8 cellular contexts compared by ENCODE assay signal in the genomic region with DNA sequence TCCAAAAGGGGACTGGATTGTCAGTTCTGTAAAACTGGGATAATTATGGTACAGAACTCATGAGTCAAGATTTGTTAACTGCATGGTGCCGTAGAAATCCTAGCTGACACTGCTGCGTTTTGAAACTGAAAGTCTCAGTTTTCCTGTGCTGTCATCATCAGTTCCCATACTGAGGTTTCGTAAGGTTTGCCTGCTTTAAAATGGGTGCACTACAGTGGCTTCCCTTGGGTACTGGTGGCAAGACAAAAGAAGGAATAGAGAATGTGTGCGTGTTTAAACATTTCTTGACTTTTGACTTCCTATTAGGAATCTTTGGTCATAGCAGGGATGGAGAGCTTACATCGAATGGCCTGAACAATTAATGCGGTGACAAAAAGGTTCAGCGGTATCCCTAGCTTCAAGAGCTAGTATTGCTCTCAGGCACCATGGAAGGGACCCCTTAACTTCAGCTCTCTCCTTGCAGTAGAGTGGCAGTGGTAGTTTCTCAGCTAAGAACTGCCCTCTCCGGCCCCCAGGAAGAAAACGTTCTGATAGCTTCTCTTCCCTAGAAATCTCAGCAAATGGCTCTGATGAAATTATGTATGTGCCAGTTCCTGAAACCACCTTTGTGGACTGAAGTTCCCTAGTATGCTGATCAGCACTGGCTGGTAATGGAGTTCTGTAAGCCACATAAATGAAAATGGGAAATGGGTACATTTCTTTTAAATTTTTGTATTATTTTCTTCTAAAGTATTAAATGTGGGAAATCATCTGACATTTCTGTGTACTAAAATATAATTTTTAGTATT. TPM values are rescaled to one million over a fixed set of nuclear protein-coding genes. Genes with fewer than 3 reads are reported as not detected.
DNase-seq lines count a peak whose midpoint lies in the region; ATAC-seq and TF ChIP-seq lines count a peak whose summit lies in the region.

No MANE protein-coding gene starts in this region.

- H3K27ac Mint-ChIP-seq in glutamatergic neuron (ENCODE audit: unreplicated experiment): no peak overlapping the region

- DNase-seq in AG20443 (ENCODE audit: low spot score) (peak; percentile 70), fibroblast of mammary gland (ENCODE audit: low read depth) (peak; percentile 76), cerebellum (ENCODE audit: low spot score) (no peak), NK-92 (lab: John Stamatoyannopoulos, UW; ENCODE audit: unreplicated experiment) (no peak), glutamatergic neuron (no peak), KG1 (lab: John Stamatoyannopoulos, UW) (no peak)

- no peak overlapping the region for H3K4me3 ChIP-seq in fibroblast of mammary gland (ENCODE audit: control insufficient read depth, low read depth, low read length)

- H3K9me3 Mint-ChIP-seq in glutamatergic neuron (ENCODE audit: unreplicated experiment): peaks cover 2% of the 10 kb centered on the region

- peak; percentile 78 for ATAC-seq in GM19372 (IDR thresholded peaks at IDR 0.05; ENCODE audit: low read depth, unreplicated experiment)
- peak; percentile 77 for ATAC-seq in HG03457 (IDR thresholded peaks at IDR 0.05; ENCODE audit: unreplicated experiment)

- TF ChIP-seq CTCF in fibroblast of mammary gland (conservative IDR thresholded peaks at IDR 0.05; ENCODE audit: control insufficient read depth, insufficient read depth, low read depth, low read length): no peak
- no peak for TF ChIP-seq CTCF in glutamatergic neuron (IDR thresholded peaks at IDR 0.05; ENCODE audit: partially characterized antibody, unreplicated experiment)

- H3K36me3 Mint-ChIP-seq in glutamatergic neuron (ENCODE audit: unreplicated experiment): no peaks in the 10 kb centered on the region

- H3K4me1 Mint-ChIP-seq in glutamatergic neuron (ENCODE audit: low read depth, unreplicated experiment): no peaks in the 10 kb centered on the region

- H3K27me3 Mint-ChIP-seq in glutamatergic neuron (ENCODE audit: unreplicated experiment): no peaks in the 10 kb centered on the region

- no peak overlapping the region for H3K4me3 Mint-ChIP-seq in glutamatergic neuron (ENCODE audit: unreplicated experiment)

RNA-seq across cellular contexts. Expression of a gene that starts 28.9 kb away (rescaled TPM):
- total RNA-seq in cerebellum (22.8 TPM), glutamatergic neuron (ENCODE audit: unreplicated experiment) (35.9 TPM)

Comparison
In these comparisons a context has a peak if more than half of its experiments do, and no peak if none do; other contexts are left out.
1. DNase-seq: peak in AG20443 (single experiment) and fibroblast of mammary gland (single experiment); none in cerebellum (single experiment), NK-92 (single experiment), glutamatergic neuron (single experiment) and KG1 (single experiment).